Comparison of ENCODE assay signal across 1 cellular context in genomic region chr5:3251784-3252183, GRCh38.
TF ChIP-seq lines count a peak whose summit lies in the region.

No MANE protein-coding gene starts in this region.

TF ChIP-seq in GM23338, 12 proteins besides CTCF, POLR2A, EP300 and RAD21 (continued from another document):
- peak; percentile 45; the same call in 1 of the 2 replicates for TF ChIP-seq ZNF462 (CRISPR knock-in tag; IDR thresholded peaks at IDR 0.05)
